ENCODE assay signal across 9 cellular contexts in the genomic region with DNA sequence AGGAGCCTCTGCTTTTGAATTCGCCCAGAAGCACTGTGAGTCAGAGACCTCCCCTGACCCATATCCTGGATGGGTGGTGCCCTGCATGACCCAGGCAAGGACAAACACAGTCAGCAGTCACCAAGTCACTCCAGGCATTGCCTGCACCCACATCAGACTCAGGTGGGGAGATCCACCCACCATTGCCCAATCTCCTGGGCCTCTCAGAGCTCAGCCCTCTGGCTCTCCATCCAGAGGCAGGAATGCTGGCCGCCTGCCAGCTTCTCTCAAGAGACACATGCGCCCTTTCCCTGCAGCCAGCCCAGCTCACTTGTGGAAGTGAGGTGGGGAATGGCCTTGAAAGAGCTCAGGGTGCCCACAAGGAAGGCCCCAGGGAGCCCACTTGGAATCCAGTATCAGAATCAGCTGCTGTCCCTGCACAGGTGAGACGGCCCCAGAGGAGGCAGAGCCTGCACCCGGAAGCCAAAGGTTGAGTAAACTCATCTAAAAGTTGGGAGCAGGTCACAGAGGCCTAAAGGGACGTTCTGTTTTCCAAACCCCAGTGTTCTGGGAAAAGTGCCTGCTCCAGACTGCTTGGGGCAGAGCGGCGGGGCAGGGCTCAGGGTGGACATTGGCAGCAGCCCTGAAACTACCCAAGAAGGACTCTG.
A peak's percentile ranks its signal among the peaks of the same experiment; 100 is the strongest.
DNase-seq lines count a peak whose midpoint lies in the region; ATAC-seq and TF ChIP-seq lines count a peak whose summit lies in the region.
"Had no signal": no experiment of that assay in that cellular context is flagged by ENCODE, and none has a peak within 500 bp of the region (broad histone marks: within the 10 kb centered on the region; RNA-seq: fewer than 3 reads in every experiment).

No MANE protein-coding gene starts in this region.

- ATAC-seq in HG02759 (IDR thresholded peaks at IDR 0.05; ENCODE audit: unreplicated experiment) (no peak), GM21390 (IDR thresholded peaks at IDR 0.05; ENCODE audit: unreplicated experiment) (no peak)

- no peaks in the 10 kb centered on the region for H3K9me2 ChIP-seq in hepatocyte (replicated peaks; ENCODE audit: insufficient read depth)

- WGBS in hepatocyte (ENCODE audit: low lambda C conversion rate, missing lambda C conversion rate) = 75% methylated on average over 8 of the region's 8 CpGs

- H3K4me3 ChIP-seq in AG10803 (ENCODE audit: low read length) = no peak overlapping the region
- H3K4me3 ChIP-seq in hepatocyte = no peak overlapping the region
- H3K4me3 ChIP-seq: skin epidermis had no signal

- peak; percentile 87 for DNase-seq in AG10803 (ENCODE audit: low read depth)
- peak; percentile 88 for DNase-seq in NCI-H1105 (lab: John Stamatoyannopoulos, UW)
- DNase-seq in hepatocyte (ENCODE audit: low spot score) = peak; percentile 94
- DNase-seq in substantia nigra (lab: John Stamatoyannopoulos, UW) = peak in 33 of 49 donors; percentile 15 to 79 (median 46)
- DNase-seq in activated CD4-positive, alpha-beta T cell treated with anti-CD3 and anti-CD28 coated beads for 1 hour = no peak

- no peaks in the 10 kb centered on the region for H3K27me3 ChIP-seq in hepatocyte

- peaks cover 23% of the 10 kb centered on the region for H3K4me1 ChIP-seq in hepatocyte (ENCODE audit: insufficient read depth)

- no peaks in the 10 kb centered on the region for H4K20me1 ChIP-seq in hepatocyte (ENCODE audit: insufficient read depth, poor library complexity, severe bottlenecking)

- H3K36me3 ChIP-seq in hepatocyte (replicated peaks; ENCODE audit: insufficient read depth, low read depth) = no peaks in the 10 kb centered on the region

- H3K9me3 ChIP-seq in hepatocyte (ENCODE audit: low read depth) = no peaks in the 10 kb centered on the region

- peak overlapping the region; percentile 38 for H3K27ac ChIP-seq in angular gyrus (ENCODE audit: low read depth, low read length)
- peak overlapping the region; percentile 51 for H3K27ac ChIP-seq in hepatocyte
- peak overlapping the region; percentile 74 for H3K27ac ChIP-seq in substantia nigra (ENCODE audit: low read depth, low read length, poor library complexity, severe bottlenecking)

- H3K79me2 ChIP-seq in hepatocyte = no peaks in the 10 kb centered on the region

- no peak overlapping the region for H2AFZ ChIP-seq in hepatocyte

- TF ChIP-seq CTCF in AG10803 (conservative IDR thresholded peaks at IDR 0.05; ENCODE audit: low read length) = no peak
- no peak for TF ChIP-seq CTCF in hepatocyte (IDR thresholded peaks at IDR 0.05; ENCODE audit: poor library complexity)

- H3K4me2 ChIP-seq in hepatocyte = peak overlapping the region; percentile 21
